ENCODE assay signal across 25 cellular contexts in the genomic region with DNA sequence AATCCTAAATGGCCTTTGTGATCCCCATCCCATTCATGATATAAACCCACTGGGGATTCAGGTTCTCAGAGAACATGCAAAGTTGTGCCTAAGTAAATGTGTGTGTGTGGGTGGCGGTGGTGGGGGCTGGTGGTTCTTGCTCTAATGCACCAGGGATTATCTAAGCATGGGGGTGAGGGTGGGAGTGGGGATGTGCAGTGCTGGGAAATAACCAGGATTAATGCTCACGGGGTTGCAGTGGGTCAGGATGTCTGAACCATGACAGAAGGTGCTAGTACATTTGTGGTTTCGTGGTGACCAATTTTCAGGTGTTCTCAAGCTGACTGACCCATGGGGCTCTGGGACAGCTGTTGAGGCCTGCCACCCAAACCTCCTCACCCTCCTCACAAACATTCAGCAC.
DNase-seq lines count a peak whose midpoint lies in the region; ATAC-seq, FAIRE-seq and TF ChIP-seq lines count a peak whose summit lies in the region.
"Had no signal": no experiment of that assay in that cellular context is flagged by ENCODE, and none has a peak within 500 bp of the region (broad histone marks: within the 10 kb centered on the region; RNA-seq: fewer than 3 reads in every experiment).

No MANE protein-coding gene starts in this region.

- H3K9me3 ChIP-seq in BLaER1 = no peaks in the 10 kb centered on the region
- H3K9me3 ChIP-seq in GM12878 (replicated peaks; ENCODE audit: control insufficient read depth, insufficient read depth, low read length) = no peaks in the 10 kb centered on the region; the same call in 2 of the 3 replicates
- H3K9me3 ChIP-seq in aorta (ENCODE audit: control insufficient read depth, low read length) = no peaks in the 10 kb centered on the region
- H3K9me3 ChIP-seq in CD4-positive, alpha-beta memory T cell (ENCODE audit: control insufficient read depth in 1 of 2, low read length in 2 of 2) = no peaks in the 10 kb centered on the region
- H3K9me3 ChIP-seq: A549, adrenal gland, uterus had no signal

- peaks cover 90% of the 10 kb centered on the region for H3K36me3 ChIP-seq in BLaER1
- peaks cover 0 to 5% of the 10 kb centered on the region in 2 experiments; a peak in 1 of 4 replicates for H3K36me3 ChIP-seq in GM12878 (ENCODE audit: control insufficient read depth in 2 of 2, insufficient read depth in 2 of 2, low read length in 1 of 2)
- peaks cover 0 to 4% of the 10 kb centered on the region in 2 donors for H3K36me3 ChIP-seq in aorta (ENCODE audit: control insufficient read depth in 1 of 2, insufficient read depth in 2 of 2, low read length in 1 of 2)
- no peaks in the 10 kb centered on the region for H3K36me3 ChIP-seq in CD4-positive, alpha-beta memory T cell (ENCODE audit: insufficient read depth, low read length)
- H3K36me3 ChIP-seq: uterus had no signal

- in situ Hi-C loops in GM12878 (cut with MboI) = loop anchor here (5.0 to 10.0 kb wide), 3 partner anchors 63 to 289 kb away; no protein-coding TSS in a partner anchor

- no peak for FAIRE-seq in GM12878 (lab: Jason Lieb, UNC)
- FAIRE-seq: A549 had no signal

- RAD21 ChIA-PET in GM12878 (lab: Charles Lee; ENCODE audit: unreplicated experiment) = interaction anchor here (1.2 to 2.9 kb wide), 5 partner anchors 58 to 275 kb away, joined by 4 to 10 read pairs (median 6); no protein-coding TSS in a partner anchor

- H3K9ac ChIP-seq in BLaER1 (no peak overlapping the region), GM12878 (ENCODE audit: control insufficient read depth, insufficient read depth, low read length) (no peak overlapping the region)
- H3K9ac ChIP-seq: GM23248, neural progenitor cell had no signal

- peaks cover 51% of the 10 kb centered on the region for H3K4me1 ChIP-seq in BLaER1
- peaks cover 41% of the 10 kb centered on the region for H3K4me1 ChIP-seq in GM12878 (ENCODE audit: control insufficient read depth, insufficient read depth, low read length)
- no peaks in the 10 kb centered on the region for H3K4me1 ChIP-seq in aorta (ENCODE audit: control insufficient read depth in 1 of 2, insufficient read depth in 2 of 2, low read length in 2 of 2)
- H3K4me1 ChIP-seq in CD4-positive, alpha-beta memory T cell (ENCODE audit: insufficient read depth, low read length) = peaks cover 20% of the 10 kb centered on the region
- H3K4me1 ChIP-seq: uterus had no signal

- SMC1A ChIA-PET in GM12878 (lab: Charles Lee; ENCODE audit: uncharacterized antibody, unreplicated experiment) = interaction anchor here (1.0 to 2.4 kb wide), 4 partner anchors 9 to 276 kb away, joined by 3 to 6 read pairs (median 4); no protein-coding TSS in a partner anchor

- H3K4me1 Mint-ChIP-seq in CD4-positive, alpha-beta memory T cell = peaks cover 12 to 22% (median 17%) of the 10 kb centered on the region in 4 donors

- peaks cover 5 to 8% of the 10 kb centered on the region in 2 donors for H3K27me3 Mint-ChIP-seq in CD4-positive, alpha-beta memory T cell

- CTCF ChIA-PET in GM12878 (lab: Yijun Ruan, JAX) = interaction anchor here (0.8 kb wide), 1 partner anchor 103 kb away, joined by 3 read pairs; no protein-coding TSS in a partner anchor
- CTCF ChIA-PET in CD4-positive, alpha-beta memory T cell (lab: Charles Lee; ENCODE audit: partially characterized antibody) = no interaction called here

- H3K4me2 ChIP-seq in BLaER1 (peak overlapping the region; percentile 93), GM12878 (ENCODE audit: control insufficient read depth, insufficient read depth) (peak overlapping the region; percentile 32)
- H3K4me2 ChIP-seq: A549, neural progenitor cell had no signal

- peaks cover 2 to 11% (median 3%) of the 10 kb centered on the region in 8 donors for H3K9me3 Mint-ChIP-seq in CD4-positive, alpha-beta memory T cell
- H3K9me3 Mint-ChIP-seq: activated T-helper 1 cell treated with anti-CD3 and anti-CD28 coated beads, Interleukin-12 subunit alpha, Interleukin-12 subunit beta, Interleukin-2, Interleukin-4 antibody, amounts not matched to agents 30 ng/mL and 10 ng/mL and 1 ng/mL, durations not matched to agents 14 hours and 24 hours and 36 hours; CD4-positive, alpha-beta T cell; neural progenitor cell; stimulated activated naive CD8-positive, alpha-beta T cell treated with anti-CD3 and anti-CD28 coated beads, Interleukin-15, Interleukin-2, amounts not matched to agents 100 ng/mL and 50 ng/mL, for 24 hours had no signal

- TF ChIP-seq CTCF in GM12878 (IDR thresholded peaks at IDR 0.05 in 2 of 3, conservative IDR thresholded peaks at IDR 0.05 in 1 of 3; ENCODE audit: control insufficient read depth in 2 of 3, extremely low read depth in 1 of 3, insufficient read depth in 1 of 3, low read depth in 3 of 3, low read length in 3 of 3) = no peak

- no peaks in the 10 kb centered on the region; the same call in 1 of the 2 replicates for H3K79me2 ChIP-seq in GM12878 (ENCODE audit: control insufficient read depth, insufficient read depth, low read length)

- H3K27ac ChIP-seq in BLaER1 (no peak overlapping the region), GM12878 (ENCODE audit: control insufficient read depth, insufficient read depth) (no peak overlapping the region), aorta (ENCODE audit: low read depth in 1 of 2, low read length in 2 of 2) (no peak overlapping the region)
- H3K27ac ChIP-seq in CD4-positive, alpha-beta memory T cell (ENCODE audit: low read depth, low read length) = no peak overlapping the region
- H3K27ac ChIP-seq: A549, adrenal gland, GM23248, neural progenitor cell, uterus had no signal

- POLR2A ChIA-PET in GM12878 (lab: Charles Lee) = interaction anchor here (0.5 to 0.6 kb wide), 3 partner anchors 129 to 607 kb away, joined by 3 read pairs; no protein-coding TSS in a partner anchor
- POLR2A ChIA-PET in CD4-positive, alpha-beta memory T cell (lab: Charles Lee; ENCODE audit: partially characterized antibody) = no interaction called here

- no peak for TF ChIP-seq RAD21 in GM12878 (IDR thresholded peaks at IDR 0.05; ENCODE audit: insufficient read depth, low read depth, low read length)

- peak; percentile 30 for ATAC-seq in GM18907 (IDR thresholded peaks at IDR 0.05; ENCODE audit: unreplicated experiment)
- peak; percentile 28 for ATAC-seq in HG02798 (IDR thresholded peaks at IDR 0.05; ENCODE audit: poor library complexity, unreplicated experiment)
- ATAC-seq in GM12878 = peak; percentile 14
- ATAC-seq in aorta (ENCODE audit: low FRiP score) = no peak
- ATAC-seq: A549; activated CD8-positive, alpha-beta T cell treated with anti-CD3 and anti-CD28 coated beads, Interleukin-2, amount 10 ng/mL, durations not matched to agents 7 days and 5 days; T-cell had no signal

- peak in 1 of 2 experiments; percentile 4; a peak in 1 of 4 replicates for TF ChIP-seq EP300 in GM12878 (IDR thresholded peaks at IDR 0.05; ENCODE audit: borderline replicate concordance in 1 of 2, control insufficient read depth in 1 of 2, low read depth in 2 of 2, low read length in 2 of 2)

- H3K4me3 ChIP-seq in BLaER1 (no peak overlapping the region), GM12878 (no peak overlapping the region), aorta (ENCODE audit: low read length in 2 of 2) (no peak overlapping the region)
- no peak overlapping the region for H3K4me3 ChIP-seq in CD4-positive, alpha-beta memory T cell (ENCODE audit: low read length in 2 of 2)
- H3K4me3 ChIP-seq: A549, adrenal gland, GM23248, neural progenitor cell, uterus had no signal

- intact Hi-C loops in GM12878 (cut with micrococcal nuclease; ENCODE audit: unreplicated experiment) (loop anchor here (5.0 to 10.0 kb wide), 4 partner anchors 123 to 973 kb away; no protein-coding TSS in a partner anchor), aorta (cut with DNase I) (no loop called here)
- intact Hi-C loops in CD4-positive, alpha-beta memory T cell (cut with micrococcal nuclease) = no loop called here

- peaks cover 100% of the 10 kb centered on the region for H4K20me1 ChIP-seq in BLaER1
- H4K20me1 ChIP-seq in GM12878 (ENCODE audit: control insufficient read depth, insufficient read depth) = no peaks in the 10 kb centered on the region

- no peak overlapping the region for H2AFZ ChIP-seq in GM12878 (ENCODE audit: control insufficient read depth, low read depth, low read length)
- H2AFZ ChIP-seq: GM23248, neural progenitor cell had no signal

- peak; percentile 63 for DNase-seq in GM12878 (ENCODE audit: low read depth, low spot score)
- DNase-seq in medulla oblongata (ENCODE audit: extremely low spot score) = no peak
- DNase-seq in aorta = no peak
- no peak for DNase-seq in CD4-positive, alpha-beta memory T cell
- no peak for DNase-seq in NCI-H187 treated with DMSO at 0.1 percent for 48 hours (lab: John Stamatoyannopoulos, UW)
- DNase-seq: activated CD8-positive, alpha-beta T cell treated with anti-CD3 and anti-CD28 coated beads, Interleukin-2, amount 10 ng/mL, durations not matched to agents 7 days and 5 days; adrenal gland; CD4-positive, alpha-beta T cell; central memory CD4-positive, alpha-beta T cell; DMS79 treated with DMSO at 0.1 percent for 48 hours; effector CD4-positive, alpha-beta T cell; GM23248; islet precursor cell; MV-4-11; NCI-H2107; NCI-H774; T-cell; uterus had no signal

- H3K4me3 Mint-ChIP-seq in CD4-positive, alpha-beta memory T cell = no peak overlapping the region
- H3K4me3 Mint-ChIP-seq: activated CD8-positive, alpha-beta T cell treated with anti-CD3 and anti-CD28 coated beads, Interleukin-2, amount 10 ng/mL, durations not matched to agents 7 days and 5 days; activated T-helper 1 cell treated with anti-CD3 and anti-CD28 coated beads, Interleukin-12 subunit alpha, Interleukin-12 subunit beta, Interleukin-2, Interleukin-4 antibody, amounts not matched to agents 30 ng/mL and 10 ng/mL and 1 ng/mL, durations not matched to agents 14 hours and 24 hours and 36 hours; CD4-positive, alpha-beta T cell; neural progenitor cell; stimulated activated naive CD8-positive, alpha-beta T cell treated with anti-CD3 and anti-CD28 coated beads, Interleukin-15, Interleukin-2, amounts not matched to agents 100 ng/mL and 50 ng/mL, for 24 hours; T-cell had no signal

- 13% methylated on average over 3 of the region's 3 CpGs for whole genome bisulfite sequencing in GM12878 (ENCODE audit: insufficient coverage, insufficient replicate concordance, low lambda C conversion rate, missing lambda C conversion rate)
- 97 to 98% methylated on average over 3 of the region's 3 CpGs for WGBS in aorta, 2 donors

- H3K36me3 Mint-ChIP-seq in CD4-positive, alpha-beta memory T cell = no peaks in the 10 kb centered on the region
- H3K36me3 Mint-ChIP-seq: T-cell had no signal

- H3K27me3 ChIP-seq in BLaER1 (no peaks in the 10 kb centered on the region), GM12878 (replicated peaks in 1 of 2; ENCODE audit: control insufficient read depth in 2 of 2, insufficient read depth in 2 of 2, low read length in 1 of 2) (no peaks in the 10 kb centered on the region), aorta (ENCODE audit: control insufficient read depth in 1 of 2, insufficient read depth in 2 of 2, low read length in 1 of 2) (no peaks in the 10 kb centered on the region)
- H3K27me3 ChIP-seq in CD4-positive, alpha-beta memory T cell (ENCODE audit: insufficient read depth, low read length) = peaks cover 1% of the 10 kb centered on the region
- H3K27me3 ChIP-seq: adrenal gland, neural progenitor cell, uterus had no signal

- no peak overlapping the region for H3K27ac Mint-ChIP-seq in CD4-positive, alpha-beta memory T cell
- H3K27ac Mint-ChIP-seq: activated CD8-positive, alpha-beta T cell treated with anti-CD3 and anti-CD28 coated beads, Interleukin-2, amount 10 ng/mL, durations not matched to agents 7 days and 5 days; activated T-helper 1 cell treated with anti-CD3 and anti-CD28 coated beads, Interleukin-12 subunit alpha, Interleukin-12 subunit beta, Interleukin-2, Interleukin-4 antibody, amounts not matched to agents 30 ng/mL and 10 ng/mL and 1 ng/mL, durations not matched to agents 14 hours and 24 hours and 36 hours; CD4-positive, alpha-beta T cell; neural progenitor cell; stimulated activated naive CD8-positive, alpha-beta T cell treated with anti-CD3 and anti-CD28 coated beads, Interleukin-15, Interleukin-2, amounts not matched to agents 100 ng/mL and 50 ng/mL, for 24 hours; T-cell had no signal

- TF ChIP-seq POLR2A in GM12878 (IDR thresholded peaks at IDR 0.05; ENCODE audit: low read depth, low read length) = no peak

- no TSS peak for BruUV-seq in GM12878 (replicated peaks; lab: Mats Ljungman, UMichigan)
